Comparison of ENCODE assay signal across 10 cellular contexts in the genomic region with DNA sequence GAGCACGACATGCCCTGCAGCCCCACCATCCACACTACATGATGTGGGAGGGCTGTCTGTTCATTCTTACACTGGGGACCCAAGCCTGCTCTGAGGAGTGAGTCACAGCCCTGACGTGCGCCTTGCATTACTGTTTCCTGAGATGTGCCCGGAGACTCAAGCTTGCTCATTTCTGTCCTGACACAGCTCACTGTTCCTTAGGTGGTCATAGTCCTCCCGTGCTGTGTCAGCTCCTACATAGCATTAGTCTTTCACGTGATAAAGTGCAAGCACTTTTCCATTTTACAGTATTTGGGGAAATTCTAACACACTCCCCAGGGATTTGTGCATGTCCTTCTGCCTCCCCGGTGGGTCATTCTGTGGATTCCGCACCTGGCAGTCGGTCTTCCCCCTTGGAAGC. TPM values are rescaled to one million over a fixed set of nuclear protein-coding genes. Genes with fewer than 3 reads are reported as not detected.
DNase-seq lines count a peak whose midpoint lies in the region; ATAC-seq and TF ChIP-seq lines count a peak whose summit lies in the region.
"Had no signal": no experiment of that assay in that cellular context is flagged by ENCODE, and none has a peak within 500 bp of the region (broad histone marks: within the 10 kb centered on the region; RNA-seq: fewer than 3 reads in every experiment).

No MANE protein-coding gene starts in this region.

- no peak overlapping the region for H3K4me2 ChIP-seq in OCI-LY7 (ENCODE audit: low read length)

- no peaks in the 10 kb centered on the region for H4K20me1 ChIP-seq in OCI-LY7 (ENCODE audit: insufficient read depth, low read length)

- H3K79me2 ChIP-seq in OCI-LY7 (ENCODE audit: insufficient read depth, low read depth, low read length) = no peaks in the 10 kb centered on the region

- no peak overlapping the region for H3K27ac ChIP-seq in OCI-LY7 (ENCODE audit: low read depth, low read length, poor library complexity, severe bottlenecking)

- no peaks in the 10 kb centered on the region for H3K9me3 ChIP-seq in OCI-LY7 (ENCODE audit: low read length)

- in situ Hi-C loops in GM13976 (cut with MboI; ENCODE audit: low sequenced_read_pairs, unreplicated experiment) = no loop called here

- no peaks in the 10 kb centered on the region for H3K9me2 ChIP-seq in OCI-LY7 (ENCODE audit: insufficient read depth, low read length)

- no peaks in the 10 kb centered on the region for H3K36me3 ChIP-seq in OCI-LY7 (ENCODE audit: insufficient read depth, low read length)

- ATAC-seq in GM21381 (IDR thresholded peaks at IDR 0.05; ENCODE audit: unreplicated experiment) (peak; percentile 68), HG03520 (IDR thresholded peaks at IDR 0.05; ENCODE audit: unreplicated experiment) (peak; percentile 85)
- ATAC-seq: HCT116 had no signal

- no peaks in the 10 kb centered on the region for H3K4me1 ChIP-seq in OCI-LY7 (ENCODE audit: insufficient read depth, low read length, poor library complexity, severe bottlenecking)

- CTCF ChIA-PET in OCI-LY7 (lab: Charles Lee; ENCODE audit: unreplicated experiment) = no interaction called here

- H3K4me3 ChIP-seq in fibroblast of villous mesenchyme (ENCODE audit: low read depth, low read length) (no peak overlapping the region), OCI-LY7 (ENCODE audit: low read depth, low read length, poor library complexity, severe bottlenecking) (no peak overlapping the region)

- intact Hi-C loops in OCI-LY7 (cut with micrococcal nuclease; ENCODE audit: unreplicated experiment) = no loop called here

- TF ChIP-seq CTCF in GM13976 (IDR thresholded peaks at IDR 0.05; ENCODE audit: borderline replicate concordance, control extremely low read depth, extremely low read depth, insufficient read depth, missing control alignments) = no peak
- TF ChIP-seq CTCF in fibroblast of villous mesenchyme (IDR thresholded peaks at IDR 0.05; ENCODE audit: insufficient read depth, low read depth, low read length) = no peak
- no peak for TF ChIP-seq CTCF in OCI-LY7 (conservative IDR thresholded peaks at IDR 0.05; ENCODE audit: low read length)

- BruUV-seq in OCI-LY7 (replicated peaks; lab: Mats Ljungman, UMichigan) = no TSS peak

- H2AFZ ChIP-seq in OCI-LY7 (ENCODE audit: low read length) = no peak overlapping the region

- POLR2A ChIA-PET in OCI-LY7 (lab: Charles Lee) = no interaction called here

- DNase-seq in GM13976 (ENCODE audit: low spot score) (peak; percentile 60), fibroblast of villous mesenchyme (ENCODE audit: low read depth) (peak; percentile 7), epidermal melanocyte (ENCODE audit: insufficient read length, low spot score) (no peak), OCI-LY7 (ENCODE audit: low spot score) (no peak), NCI-H187 treated with DMSO at 0.1 percent for 48 hours (lab: John Stamatoyannopoulos, UW) (no peak)
- no peak for DNase-seq in effector CD4-positive, alpha-beta T cell

RNA-seq across cellular contexts. Expression of a gene that starts 46.2 kb away (rescaled TPM):
- not detected in 2 replicates for total RNA-seq in fibroblast of villous mesenchyme
- not detected in 2 replicates for total RNA-seq in OCI-LY7 (2014; rRNA removed; shearing (Covaris generic))
- 0.34 TPM in 1 of 2 replicates, not detected in the other for total RNA-seq in OCI-LY7 (2022)
- total RNA-seq: frontal cortex had no signal

Comparison
In these comparisons a context has a peak if more than half of its experiments do, and no peak if none do; other contexts are left out.
1. DNase-seq: peak in GM13976 (single experiment) and fibroblast of villous mesenchyme (single experiment); none in epidermal melanocyte (single experiment), effector CD4-positive, alpha-beta T cell (single experiment), OCI-LY7 (single experiment) and NCI-H187 treated with DMSO at 0.1 percent for 48 hours (single experiment).